Comparison of ENCODE assay signal across 10 cellular contexts in genomic region chr11:59224419-59224928, GRCh38. TPM values are rescaled to one million over a fixed set of nuclear protein-coding genes. Genes with fewer than 3 reads are reported as not detected.
DNase-seq lines count a peak whose midpoint lies in the region; ATAC-seq and TF ChIP-seq lines count a peak whose summit lies in the region.
"Had no signal": no experiment of that assay in that cellular context is flagged by ENCODE, and none has a peak within 500 bp of the region (broad histone marks: within the 10 kb centered on the region; RNA-seq: fewer than 3 reads in every experiment).

No MANE protein-coding gene starts in this region.

- peaks cover 2% of the 10 kb centered on the region for H3K4me1 Mint-ChIP-seq in endodermal cell
- H3K4me1 Mint-ChIP-seq: brain had no signal

- no peak overlapping the region for H3K27ac ChIP-seq in endodermal cell (ENCODE audit: low read depth, low read length)
- H3K27ac ChIP-seq: SK-N-MC had no signal

- no peaks in the 10 kb centered on the region for H3K27me3 Mint-ChIP-seq in endodermal cell (ENCODE audit: insufficient read depth)
- H3K27me3 Mint-ChIP-seq: brain had no signal

- WGBS in endodermal cell (ENCODE audit: insufficient coverage in 1 of 2, insufficient read length in 1 of 2), 2 experiments, result 73 to 91% methylated on average over 4 of the region's 4 CpGs

- TF ChIP-seq CTCF in endodermal cell (conservative IDR thresholded peaks at IDR 0.05), result no peak

- no peaks in the 10 kb centered on the region for H3K36me3 Mint-ChIP-seq in endodermal cell (ENCODE audit: low read depth)
- H3K36me3 Mint-ChIP-seq: brain had no signal

- H3K27me3 ChIP-seq in endodermal cell (ENCODE audit: control insufficient read depth, insufficient read depth, low read length, poor library complexity, severe bottlenecking), result no peaks in the 10 kb centered on the region

- DNase-seq in CD1c-positive myeloid dendritic cell (ENCODE audit: extremely low spot score) (peak; percentile 86), RKO (ENCODE audit: low spot score) (peak; percentile 15), lung microvascular endothelial cell (ENCODE audit: low read depth in 2 of 2) (peak; percentile 36 to 46), kidney glomerular epithelial cell (lab: John Stamatoyannopoulos, UW) (no peak), medulla oblongata (ENCODE audit: extremely low spot score) (no peak), endodermal cell (no peak)
- DNase-seq in stimulated activated CD4-positive, alpha-beta T cell treated with anti-CD3 and anti-CD28 coated beads, Interleukin-4, amount 100 ng/mL, for 24 hours, result no peak

- no peaks in the 10 kb centered on the region for H3K36me3 ChIP-seq in endodermal cell (ENCODE audit: control insufficient read depth, insufficient read depth, low read length)

- no peak overlapping the region for H3K9ac ChIP-seq in endodermal cell (ENCODE audit: extremely low read depth, low read length, poor library complexity, severe bottlenecking)

- H3K9me3 ChIP-seq in endodermal cell (ENCODE audit: control insufficient read depth, low read length), result no peaks in the 10 kb centered on the region

- H3K4me1 ChIP-seq in endodermal cell (ENCODE audit: control insufficient read depth, insufficient read depth, low read length), result no peaks in the 10 kb centered on the region

- H3K4me3 ChIP-seq in endodermal cell (ENCODE audit: low read length), result no peak overlapping the region
- H3K4me3 ChIP-seq: SK-N-MC had no signal

- peak; percentile 40 for ATAC-seq in HG02571 (IDR thresholded peaks at IDR 0.05; ENCODE audit: unreplicated experiment)

- H3K9me3 Mint-ChIP-seq in endodermal cell, result peaks cover 3% of the 10 kb centered on the region
- H3K9me3 Mint-ChIP-seq: brain had no signal

- H3K4me3 Mint-ChIP-seq in endodermal cell, result no peak overlapping the region
- H3K4me3 Mint-ChIP-seq: brain had no signal

- no peak overlapping the region for H3K27ac Mint-ChIP-seq in endodermal cell

RNA-seq across cellular contexts. Expression of gene MPEG1, which starts 11.7 kb away (rescaled TPM):
- not detected in 2 replicates for total RNA-seq in lung microvascular endothelial cell
- total RNA-seq in endodermal cell, result not detected
- polyA plus RNA-seq in endodermal cell (2013, experiment 1 of 2), result not detected
- not detected for polyA plus RNA-seq in endodermal cell (2013, experiment 2 of 2)

RNA-seq across cellular contexts. Expression of gene DTX4, which starts 52.5 kb away (rescaled TPM):
- 8.7 and 61.5 TPM in 2 replicates for total RNA-seq in lung microvascular endothelial cell
- 10 to 100 TPM; 16.1 to 16.6 TPM for total RNA-seq in endodermal cell
- polyA plus RNA-seq in endodermal cell (2013, experiment 1 of 2), result 122 TPM
- polyA plus RNA-seq in endodermal cell (2013, experiment 2 of 2), result 107 TPM

Comparison
In these comparisons a context has a peak if more than half of its experiments do, and no peak if none do; other contexts are left out.
1. DNase-seq: peak in CD1c-positive myeloid dendritic cell (single experiment), RKO (single experiment) and lung microvascular endothelial cell (2 of 2); none in kidney glomerular epithelial cell (single experiment), medulla oblongata (single experiment), stimulated activated CD4-positive, alpha-beta T cell treated with anti-CD3 and anti-CD28 coated beads, Interleukin-4, amount 100 ng/mL, for 24 hours (single experiment) and endodermal cell (single experiment).